In genomic region chrX:12985336-12985735, GRCh38 we compare ENCODE assay signal across 14 cellular contexts. TPM values are rescaled to one million over a fixed set of nuclear protein-coding genes. Genes with fewer than 3 reads are reported as not detected.
DNase-seq lines count a peak whose midpoint lies in the region; ATAC-seq and TF ChIP-seq lines count a peak whose summit lies in the region.
"Had no signal": no experiment of that assay in that cellular context is flagged by ENCODE, and none has a peak within 500 bp of the region (broad histone marks: within the 10 kb centered on the region; RNA-seq: fewer than 3 reads in every experiment).

No MANE protein-coding gene starts in this region.

- peak overlapping the region; percentile 94 to 100 (median 97) for H3K27ac Mint-ChIP-seq in CD4-positive, alpha-beta memory T cell
- H3K27ac Mint-ChIP-seq in T-cell (peak overlapping the region; percentile 93 to 99), endothelial cell (ENCODE audit: unreplicated experiment) (no peak overlapping the region)

- H3K36me3 ChIP-seq in CD4-positive, alpha-beta memory T cell (ENCODE audit: insufficient read depth, low read length) = no peaks in the 10 kb centered on the region
- H3K36me3 ChIP-seq in mesenchymal stem cell (ENCODE audit: control insufficient read depth in 1 of 2, insufficient read depth in 2 of 2, low read depth in 1 of 2, low read length in 2 of 2) = no peaks in the 10 kb centered on the region

- H3K4ac ChIP-seq in mesenchymal stem cell (ENCODE audit: low read depth in 1 of 2, low read length in 2 of 2) = no peak overlapping the region

- H3K18ac ChIP-seq in mesenchymal stem cell (ENCODE audit: low read depth in 1 of 2, low read length in 2 of 2) = peak overlapping the region in 1 of 2 experiments; percentile 12

- POLR2A ChIA-PET in CD4-positive, alpha-beta memory T cell (lab: Charles Lee; ENCODE audit: partially characterized antibody) = interaction anchor here (0.7 to 26.3 kb wide), 15 partner anchors 13 to 629 kb away, joined by 3 to 1769 read pairs (median 7); partner anchors contain the start of gene TMSB4X
- POLR2A ChIA-PET in T-cell (lab: Charles Lee) = no interaction called here

- peak overlapping the region; percentile 26 to 87 (median 70) for H3K4me3 Mint-ChIP-seq in CD4-positive, alpha-beta memory T cell
- H3K4me3 Mint-ChIP-seq in T-cell (peak overlapping the region; percentile 45 to 79 (median 71)), endothelial cell (ENCODE audit: unreplicated experiment) (no peak overlapping the region)

- DNase-seq in CD4-positive, alpha-beta memory T cell = no peak
- no peak for DNase-seq in T-cell
- DNase-seq in mesenchymal stem cell = no peak
- no peak for DNase-seq in endothelial cell (ENCODE audit: low spot score)
- no peak for DNase-seq in mucosa of gallbladder (ENCODE audit: low spot score)
- DNase-seq in GM19238 (ENCODE audit: insufficient read length, low spot score) = no peak
- DNase-seq: caudate nucleus, foreskin melanocyte, midbrain, NCI-H2081 treated with DMSO at 0.1 percent for 48 hours, SHP77 treated with DMSO at 0.1 percent for 48 hours had no signal

- no peak for TF ChIP-seq CTCF in endothelial cell (IDR thresholded peaks at IDR 0.05; ENCODE audit: unreplicated experiment)

- H3K4me1 Mint-ChIP-seq in CD4-positive, alpha-beta memory T cell = peaks cover 44 to 72% (median 59%) of the 10 kb centered on the region in 4 donors
- H3K4me1 Mint-ChIP-seq in T-cell (peaks cover 70 to 77% (median 73%) of the 10 kb centered on the region in 3 donors), endothelial cell (ENCODE audit: unreplicated experiment) (peaks cover 9% of the 10 kb centered on the region)

- CTCF ChIA-PET in CD4-positive, alpha-beta memory T cell (lab: Charles Lee; ENCODE audit: partially characterized antibody) = interaction anchor here (0.7 to 4.8 kb wide), 11 partner anchors 12 to 503 kb away, joined by 3 to 23 read pairs (median 6); no protein-coding TSS in a partner anchor
- CTCF ChIA-PET in T-cell (lab: Charles Lee) = interaction anchor here (1.0 to 1.4 kb wide), 2 partner anchors 36 to 107 kb away, joined by 3 to 5 read pairs; no protein-coding TSS in a partner anchor

- peak overlapping the region; percentile 50 for H3K27ac ChIP-seq in CD4-positive, alpha-beta memory T cell (ENCODE audit: low read depth, low read length)
- H3K27ac ChIP-seq in mesenchymal stem cell (ENCODE audit: low read length, poor library complexity, severe bottlenecking) = no peak overlapping the region

- H4K8ac ChIP-seq in mesenchymal stem cell (ENCODE audit: low read length) = no peak overlapping the region

- H3K27me3 Mint-ChIP-seq in CD4-positive, alpha-beta memory T cell = no peaks in the 10 kb centered on the region
- peaks cover 0 to 7% of the 10 kb centered on the region in 2 donors for H3K27me3 Mint-ChIP-seq in T-cell
- H3K27me3 Mint-ChIP-seq in endothelial cell (ENCODE audit: unreplicated experiment) = peaks cover 1% of the 10 kb centered on the region

- no peaks in the 10 kb centered on the region for H3K79me1 ChIP-seq in mesenchymal stem cell (replicated peaks; ENCODE audit: low read length, poor library complexity, severe bottlenecking)

- H3K4me3 ChIP-seq in CD4-positive, alpha-beta memory T cell (ENCODE audit: low read length in 2 of 2) = peak overlapping the region in 1 of 2 donors; percentile 3
- no peak overlapping the region for H3K4me3 ChIP-seq in mesenchymal stem cell (ENCODE audit: insufficient read depth in 1 of 2, low read depth in 1 of 2, low read length in 2 of 2)

- WGBS in mesenchymal stem cell = no CpG with 5 or more reads among the region's 1 CpG

- H2BK15ac ChIP-seq in mesenchymal stem cell (ENCODE audit: low read depth, poor library complexity, severe bottlenecking) = no peak overlapping the region

- no peak overlapping the region for H4K91ac ChIP-seq in mesenchymal stem cell (ENCODE audit: low read length)

- no peak overlapping the region for H2AFZ ChIP-seq in mesenchymal stem cell (ENCODE audit: low read depth, low read length)

- H3K27me3 ChIP-seq in CD4-positive, alpha-beta memory T cell (ENCODE audit: insufficient read depth, low read length) = no peaks in the 10 kb centered on the region
- H3K27me3 ChIP-seq in mesenchymal stem cell (ENCODE audit: control insufficient read depth in 1 of 2, insufficient read depth in 1 of 2, low read length in 2 of 2) = peaks cover 0 to 4% of the 10 kb centered on the region in 2 experiments

- no peak overlapping the region for H2BK120ac ChIP-seq in mesenchymal stem cell (ENCODE audit: low read depth, low read length)

- ATAC-seq in GM21526 (IDR thresholded peaks at IDR 0.05; ENCODE audit: low FRiP score, unreplicated experiment) = peak; percentile 9
- ATAC-seq in T-cell (replicated peaks in 1 of 4) = peak in 2 of 4 experiments; percentile 11 to 24
- no peak for ATAC-seq in GM18517 (IDR thresholded peaks at IDR 0.05; ENCODE audit: unreplicated experiment)

- H2AK5ac ChIP-seq in mesenchymal stem cell (ENCODE audit: low read length, severe bottlenecking) = no peak overlapping the region

- H3K36me3 Mint-ChIP-seq in CD4-positive, alpha-beta memory T cell = peaks cover 0 to 4% of the 10 kb centered on the region in 2 donors
- H3K36me3 Mint-ChIP-seq in T-cell = no peaks in the 10 kb centered on the region
- H3K36me3 Mint-ChIP-seq in endothelial cell (ENCODE audit: low read depth, unreplicated experiment) = peaks cover 7% of the 10 kb centered on the region

- no peak overlapping the region for H3K23ac ChIP-seq in mesenchymal stem cell (ENCODE audit: low read length in 2 of 2)

- H2BK5ac ChIP-seq in mesenchymal stem cell (ENCODE audit: low read depth, low read length, poor library complexity, severe bottlenecking) = no peak overlapping the region

- peak overlapping the region; percentile 11 for H3K9ac ChIP-seq in mesenchymal stem cell (ENCODE audit: low read length)

- H3K9me3 Mint-ChIP-seq in CD4-positive, alpha-beta memory T cell = peaks cover 0 to 4% (median 0%) of the 10 kb centered on the region in 8 donors
- H3K9me3 Mint-ChIP-seq in T-cell (no peaks in the 10 kb centered on the region), endothelial cell (ENCODE audit: unreplicated experiment) (no peaks in the 10 kb centered on the region)

- no peaks in the 10 kb centered on the region for H3K9me3 ChIP-seq in CD4-positive, alpha-beta memory T cell (ENCODE audit: control insufficient read depth in 1 of 2, low read length in 2 of 2)
- H3K9me3 ChIP-seq in mesenchymal stem cell (ENCODE audit: control insufficient read depth, low read length) = no peaks in the 10 kb centered on the region

- no peak overlapping the region for H2BK12ac ChIP-seq in mesenchymal stem cell (ENCODE audit: low read length in 2 of 2)

- H3K14ac ChIP-seq in mesenchymal stem cell (ENCODE audit: low read length in 2 of 2) = no peak overlapping the region

- H3K4me1 ChIP-seq in CD4-positive, alpha-beta memory T cell (ENCODE audit: insufficient read depth, low read length) = peaks cover 76% of the 10 kb centered on the region
- no peaks in the 10 kb centered on the region for H3K4me1 ChIP-seq in mesenchymal stem cell (ENCODE audit: control insufficient read depth, insufficient read depth, low read depth, low read length)

- intact Hi-C loops in CD4-positive, alpha-beta memory T cell (cut with micrococcal nuclease) = no loop called here

- H3K4me2 ChIP-seq in mesenchymal stem cell (ENCODE audit: low read length, poor library complexity, severe bottlenecking) = no peak overlapping the region

RNA-seq across cellular contexts. Expression of gene TMSB4X, which starts 10.4 kb away (rescaled TPM):
- 1,000 to 10,000 TPM; 4,851 to 5,116 TPM for total RNA-seq in CD4-positive, alpha-beta memory T cell
- polyA plus RNA-seq in CD4-positive, alpha-beta memory T cell = over 10,000 TPM; 27,942 to 36,115 TPM
- total RNA-seq in T-cell (1,000 to 10,000 TPM; 5,030 to 6,201 (median 5,880) TPM), endothelial cell (ENCODE audit: unreplicated experiment) (3,201 TPM), mucosa of gallbladder (4,832 TPM)
- polyA plus RNA-seq in mesenchymal stem cell (2013, experiment 1 of 2) = 9,006 TPM
- 8,811 TPM for polyA plus RNA-seq in mesenchymal stem cell (2013, experiment 2 of 2)

RNA-seq across cellular contexts. Expression of gene FAM9C, which starts 59.1 kb away (rescaled TPM):
- not detected for total RNA-seq in CD4-positive, alpha-beta memory T cell
- under 1 TPM in 1 of 2 donors, not detected in 1; 0.34 TPM for polyA plus RNA-seq in CD4-positive, alpha-beta memory T cell
- total RNA-seq in T-cell = not detected
- 0.07 TPM for polyA plus RNA-seq in mesenchymal stem cell (2013, experiment 1 of 2)
- 0.04 TPM for polyA plus RNA-seq in mesenchymal stem cell (2013, experiment 2 of 2)
- not detected for total RNA-seq in endothelial cell (ENCODE audit: unreplicated experiment)
- not detected for total RNA-seq in mucosa of gallbladder
- total RNA-seq: HT-29 had no signal
